ENCODE assay signal across 4 cellular contexts in genomic region chr9:129661029-129661428, GRCh38. TPM values are rescaled to one million over a fixed set of nuclear protein-coding genes. Genes with fewer than 3 reads are reported as not detected.
"Had no signal": no experiment of that assay in that cellular context is flagged by ENCODE, and none has a peak within 500 bp of the region (broad histone marks: within the 10 kb centered on the region; RNA-seq: fewer than 3 reads in every experiment).

No MANE protein-coding gene starts in this region.

- H3K4me3 ChIP-seq: GM12878 had no signal

- ATAC-seq: GM12878 had no signal

- DNase-seq: GDM1, GF-D8 had no signal

RNA-seq across cellular contexts. Expression of gene PRRX2, which starts 4.4 kb away (rescaled TPM):
- total RNA-seq: G401, GM12878 had no signal

RNA-seq across cellular contexts. Expression of gene C9orf50, which starts 40.1 kb away (rescaled TPM):
- total RNA-seq: G401, GM12878 had no signal
